8 cellular contexts compared by ENCODE assay signal in the genomic region with DNA sequence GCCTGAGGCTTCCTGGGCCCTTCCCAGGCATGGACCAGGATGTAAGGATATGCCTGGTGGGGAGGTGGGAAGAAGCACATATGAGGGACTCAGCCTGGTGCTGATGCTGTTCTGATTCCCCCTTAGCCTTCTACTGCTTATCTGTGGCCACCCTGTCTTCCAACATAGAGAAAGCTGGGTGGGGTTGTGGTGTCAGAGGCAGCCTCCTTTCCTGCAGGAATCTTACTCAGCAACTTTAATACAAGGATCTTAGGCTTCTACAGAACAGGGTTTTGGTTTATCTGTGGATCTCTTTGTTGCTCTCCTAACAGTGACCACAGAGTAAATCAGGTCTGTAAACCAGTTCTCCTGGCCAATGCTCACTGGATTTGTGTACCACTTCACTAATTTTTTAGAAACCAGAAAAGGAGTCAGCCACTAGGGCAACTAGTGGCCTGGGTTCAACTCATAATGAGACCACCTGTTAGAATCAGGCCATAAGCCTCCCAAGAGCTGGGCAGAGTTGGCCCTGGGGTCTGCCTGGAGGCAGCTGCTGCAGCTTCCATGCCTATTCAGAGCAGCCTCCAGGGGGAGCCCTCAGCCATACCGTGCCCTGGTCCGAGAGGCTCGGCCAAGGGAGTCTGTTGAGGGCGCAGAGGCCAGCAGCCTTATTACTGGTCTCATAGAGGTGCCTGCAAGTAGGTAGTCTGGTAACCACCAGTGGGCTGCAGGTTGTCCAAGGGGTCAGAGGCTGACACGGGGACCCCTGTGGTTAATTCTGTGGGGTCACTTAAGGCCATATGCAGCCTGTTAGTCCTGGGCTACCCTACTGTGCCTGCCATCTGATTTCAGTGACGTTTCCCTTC. TPM values are rescaled to one million over a fixed set of nuclear protein-coding genes. Genes with fewer than 3 reads are reported as not detected.
DNase-seq lines count a peak whose midpoint lies in the region; ATAC-seq and TF ChIP-seq lines count a peak whose summit lies in the region.

No MANE protein-coding gene starts in this region.

- peaks cover 40% of the 10 kb centered on the region for H3K79me2 ChIP-seq in PC-3 (ENCODE audit: low read length)

- H3K4me3 ChIP-seq in PC-3 (ENCODE audit: low read length) = no peak overlapping the region
- H3K4me3 ChIP-seq in sigmoid colon = no peak overlapping the region

- no peak overlapping the region; the same call in 1 of the 2 replicates for H3K4me2 ChIP-seq in PC-3 (ENCODE audit: low read length)

- peaks cover 40% of the 10 kb centered on the region for H4K20me1 ChIP-seq in PC-3 (ENCODE audit: low read length)

- H3K27me3 Mint-ChIP-seq in activated T-cell treated with anti-CD3 and anti-CD28 coated beads, Interleukin-2, amount 50 U/mL, for 72 hours (ENCODE audit: low read depth) = peaks cover 20% of the 10 kb centered on the region
- H3K27me3 Mint-ChIP-seq in glutamatergic neuron (ENCODE audit: unreplicated experiment) = peaks cover 9% of the 10 kb centered on the region

- ATAC-seq in GM19463 (IDR thresholded peaks at IDR 0.05; ENCODE audit: unreplicated experiment) (peak; percentile 65), PC-3 (peak; percentile 28), HG03159 (IDR thresholded peaks at IDR 0.05; ENCODE audit: unreplicated experiment) (no peak), GM19395 (IDR thresholded peaks at IDR 0.05; ENCODE audit: unreplicated experiment) (no peak)
- peak; percentile 77 to 80 for ATAC-seq in activated T-cell treated with anti-CD3 and anti-CD28 coated beads, Interleukin-2, amount 50 U/mL, for 72 hours (replicated peaks in 1 of 2)

- CTCF ChIA-PET in PC-3 (lab: Charles Lee) = interaction anchor here (0.6 kb wide), 1 partner anchor 282 kb away, joined by 5 read pairs; no protein-coding TSS in a partner anchor

- no peak overlapping the region for H3K4me3 Mint-ChIP-seq in activated T-cell treated with anti-CD3 and anti-CD28 coated beads, Interleukin-2, amount 50 U/mL, for 72 hours
- no peak overlapping the region for H3K4me3 Mint-ChIP-seq in glutamatergic neuron (ENCODE audit: unreplicated experiment)

- TF ChIP-seq CTCF in PC-3 (conservative IDR thresholded peaks at IDR 0.05; ENCODE audit: low read depth, low read length) (peak; percentile 71), glutamatergic neuron (IDR thresholded peaks at IDR 0.05; ENCODE audit: partially characterized antibody, unreplicated experiment) (peak; percentile 77), sigmoid colon (IDR thresholded peaks at IDR 0.05) (peak in 2 of 4 experiments; percentile 13 to 59)

- POLR2A ChIA-PET in PC-3 (lab: Charles Lee; ENCODE audit: unreplicated experiment) = no interaction called here

- DNase-seq in AG20443 (ENCODE audit: low spot score) = peak; percentile 82
- DNase-seq in PC-3 = peak; percentile 38
- DNase-seq in activated T-cell treated with anti-CD3 and anti-CD28 coated beads, Interleukin-2, amount 50 U/mL, for 72 hours = peak; percentile 62 to 73
- peak; percentile 88 for DNase-seq in glutamatergic neuron
- peak; percentile 67 for DNase-seq in sigmoid colon

- no peaks in the 10 kb centered on the region for H3K9me3 Mint-ChIP-seq in activated T-cell treated with anti-CD3 and anti-CD28 coated beads, Interleukin-2, amount 50 U/mL, for 72 hours
- H3K9me3 Mint-ChIP-seq in glutamatergic neuron (ENCODE audit: unreplicated experiment) = peaks cover 5% of the 10 kb centered on the region

- no peak for TF ChIP-seq POLR2A in sigmoid colon (IDR thresholded peaks at IDR 0.05)

- BruUV-seq in PC-3 (replicated peaks; lab: Mats Ljungman, UMichigan) = no TSS peak

- peaks cover 67% of the 10 kb centered on the region for H3K36me3 ChIP-seq in PC-3 (ENCODE audit: low read depth, low read length)
- peaks cover 0 to 55% (median 10%) of the 10 kb centered on the region in 4 donors for H3K36me3 ChIP-seq in sigmoid colon

- H3F3A ChIP-seq in PC-3 (ENCODE audit: low read length, unreplicated experiment) = peaks cover 14% of the 10 kb centered on the region

- H3K27ac ChIP-seq in PC-3 (ENCODE audit: low read length) (peak overlapping the region; percentile 32), sigmoid colon (no peak overlapping the region)

- 35 to 55% methylated on average over 6 of the region's 6 CpGs for WGBS in sigmoid colon, 2 donors

- H3K4me1 ChIP-seq in PC-3 (ENCODE audit: insufficient read depth, low read length) = peaks cover 37% of the 10 kb centered on the region
- peaks cover 0 to 13% (median 10%) of the 10 kb centered on the region in 4 donors for H3K4me1 ChIP-seq in sigmoid colon

- intact Hi-C loops in PC-3 (cut with micrococcal nuclease) = no loop called here
- intact Hi-C loops in sigmoid colon (cut with DNase I) = loop anchor here (10.0 kb wide), 1 partner anchor 408 kb away; no protein-coding TSS in a partner anchor

- no peak for TF ChIP-seq EP300 in sigmoid colon (IDR thresholded peaks at IDR 0.05)

- H3K27ac Mint-ChIP-seq in activated T-cell treated with anti-CD3 and anti-CD28 coated beads, Interleukin-2, amount 50 U/mL, for 72 hours = no peak overlapping the region
- no peak overlapping the region for H3K27ac Mint-ChIP-seq in glutamatergic neuron (ENCODE audit: unreplicated experiment)

- H3K9me3 ChIP-seq in PC-3 (ENCODE audit: low read length) (no peaks in the 10 kb centered on the region), sigmoid colon (no peaks in the 10 kb centered on the region)

- no peaks in the 10 kb centered on the region for H3K9me2 ChIP-seq in PC-3 (replicated peaks; ENCODE audit: low read length)

- H3K36me3 Mint-ChIP-seq in activated T-cell treated with anti-CD3 and anti-CD28 coated beads, Interleukin-2, amount 50 U/mL, for 72 hours (ENCODE audit: insufficient read depth in 2 of 2) = peaks cover 3 to 6% of the 10 kb centered on the region in 2 donors
- peaks cover 6% of the 10 kb centered on the region for H3K36me3 Mint-ChIP-seq in glutamatergic neuron (ENCODE audit: unreplicated experiment)

- H2AFZ ChIP-seq in PC-3 (ENCODE audit: low read length) = no peak overlapping the region

- H3K4me1 Mint-ChIP-seq in activated T-cell treated with anti-CD3 and anti-CD28 coated beads, Interleukin-2, amount 50 U/mL, for 72 hours (ENCODE audit: low read depth) = peaks cover 13% of the 10 kb centered on the region
- peaks cover 1% of the 10 kb centered on the region for H3K4me1 Mint-ChIP-seq in glutamatergic neuron (ENCODE audit: low read depth, unreplicated experiment)

- H3K27me3 ChIP-seq in PC-3 (ENCODE audit: low read length) (no peaks in the 10 kb centered on the region), sigmoid colon (peaks cover 0 to 22% (median 9%) of the 10 kb centered on the region in 3 donors)

- H3K9ac ChIP-seq in PC-3 (ENCODE audit: low read length) = no peak overlapping the region

RNA-seq across cellular contexts. Expression of gene HAS3, which starts 7.1 kb away (rescaled TPM):
- 92.5 and 153 TPM in 2 replicates for total RNA-seq in PC-3 (2014; rRNA removed)
- total RNA-seq in activated T-cell treated with anti-CD3 and anti-CD28 coated beads, Interleukin-2, amount 50 U/mL, for 72 hours = 1 to 10 TPM; 1.2 to 1.4 TPM
- total RNA-seq in glutamatergic neuron (ENCODE audit: unreplicated experiment) = 0.42 TPM
- total RNA-seq in sigmoid colon = under 1 TPM; 0.36 to 0.95 (median 0.74) TPM
- polyA plus RNA-seq in sigmoid colon = 1 to 10 TPM in 2 of 3 donors, under 1 TPM in 1; 0.60 to 5.8 (median 5.0) TPM

RNA-seq across cellular contexts. Expression of gene CHTF8, which starts 19.9 kb away (rescaled TPM):
- 45.9 and 54.7 TPM in 2 replicates for total RNA-seq in PC-3 (2014; rRNA removed)
- 100 to 1,000 TPM; 159 to 185 TPM for total RNA-seq in activated T-cell treated with anti-CD3 and anti-CD28 coated beads, Interleukin-2, amount 50 U/mL, for 72 hours
- 116 TPM for total RNA-seq in glutamatergic neuron (ENCODE audit: unreplicated experiment)
- total RNA-seq in sigmoid colon = 10 to 100 TPM; 46.3 to 79.2 (median 55.5) TPM
- polyA plus RNA-seq in sigmoid colon = 10 to 100 TPM; 61.9 to 77.0 (median 72.4) TPM

RNA-seq across cellular contexts. Expression of gene UTP4, which starts 19.9 kb away (rescaled TPM):
- total RNA-seq in PC-3 (2014; rRNA removed) (26.4 and 26.9 TPM in 2 replicates), glutamatergic neuron (ENCODE audit: unreplicated experiment) (70.7 TPM), sigmoid colon (10 to 100 TPM; 24.6 to 37.5 (median 27.8) TPM)
- total RNA-seq in activated T-cell treated with anti-CD3 and anti-CD28 coated beads, Interleukin-2, amount 50 U/mL, for 72 hours = 100 to 1,000 TPM in 1 of 2 donors, 10 to 100 TPM in 1; 81.7 to 112 TPM
- 10 to 100 TPM in 2 of 3 donors, 1 to 10 TPM in 1; 9.5 to 23.7 (median 13.8) TPM for polyA plus RNA-seq in sigmoid colon

Comparison
In these comparisons a context has a peak if more than half of its experiments do, and no peak if none do; other contexts are left out.
1. DNase-seq: peak in every context shown above with its lines; median percentile 88 in glutamatergic neuron; 82 in AG20443; 68 in activated T-cell treated with anti-CD3 and anti-CD28 coated beads, Interleukin-2, amount 50 U/mL, for 72 hours; 67 in sigmoid colon; 38 in PC-3.
2. ATAC-seq: peak in GM19463 (single experiment), PC-3 (single experiment) and activated T-cell treated with anti-CD3 and anti-CD28 coated beads, Interleukin-2, amount 50 U/mL, for 72 hours (2 of 2); none in HG03159 (single experiment) and GM19395 (single experiment).
3. RNA of gene HAS3, which starts 7.1 kb away (total RNA-seq): 92.5 to 153 TPM in PC-3; 1.2 to 1.4 TPM in activated T-cell treated with anti-CD3 and anti-CD28 coated beads, Interleukin-2, amount 50 U/mL, for 72 hours, 0.36 to 0.95 TPM in sigmoid colon and 0.42 TPM in glutamatergic neuron (single experiment); every median in the first group is over 10 times any median in the second.